28 cellular contexts compared by ENCODE assay signal in the genomic region with DNA sequence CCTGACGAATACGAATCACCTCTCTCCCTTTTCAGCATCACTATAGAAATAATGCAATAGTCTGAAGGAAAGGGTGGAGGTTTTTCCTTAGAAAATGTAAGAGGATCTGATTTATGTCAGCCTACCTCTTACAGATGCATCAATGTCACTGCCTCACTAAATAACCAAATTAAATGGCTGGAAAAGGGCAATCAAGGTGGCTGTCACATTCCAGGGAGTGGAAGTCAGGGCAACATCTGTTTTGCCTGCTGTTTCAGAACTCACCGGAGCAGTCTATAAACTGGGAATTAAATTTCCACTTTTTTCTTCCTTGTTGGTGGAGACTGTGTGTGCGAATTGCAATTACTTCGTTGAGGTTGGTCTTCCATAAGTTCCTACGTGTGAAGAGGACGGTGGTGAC.
"Had no signal": no experiment of that assay in that cellular context is flagged by ENCODE, and none has a peak within 500 bp of the region (broad histone marks: within the 10 kb centered on the region; RNA-seq: fewer than 3 reads in every experiment).

No MANE protein-coding gene starts in this region.

- H3K36me3 ChIP-seq: adrenal gland, ascending aorta, breast epithelium, cardiac muscle cell, heart left ventricle had no signal

- H3K4me1 ChIP-seq: ascending aorta, breast epithelium, heart left ventricle had no signal

- H3K9me3 ChIP-seq: adrenal gland, ascending aorta, breast epithelium had no signal

- DNase-seq: activated CD4-positive, alpha-beta memory T cell treated with anti-CD3 and anti-CD28 coated beads for 36 hours; activated CD4-positive, alpha-beta T cell treated with anti-CD3 and anti-CD28 coated beads for 36 hours; activated CD4-positive, alpha-beta T cell treated with anti-CD3 and anti-CD28 coated beads, Interleukin-2, amount 10 ng/mL, durations not matched to agents 24 days and 14 days; activated CD4-positive, CD25-positive, alpha-beta regulatory T cell; activated CD4-positive, CD25-positive, alpha-beta regulatory T cell treated with anti-CD3 and anti-CD28 coated beads, Interleukin-2, amount 50 U/mL, for 72 hours; activated CD8-positive, alpha-beta memory T cell treated with anti-CD3 and anti-CD28 coated beads, Interleukin-2, amount 10 ng/mL, durations not matched to agents 7 days and 5 days; activated CD8-positive, alpha-beta memory T cell treated with anti-CD3 and anti-CD28 coated beads, Interleukin-2, amount 50 U/mL, for 4 hours; activated CD8-positive, alpha-beta T cell treated with anti-CD3 and anti-CD28 coated beads, Interleukin-2, amount 10 ng/mL, durations not matched to agents 7 days and 5 days; activated effector memory CD4-positive, alpha-beta T cell treated with anti-CD3 and anti-CD28 coated beads, Interleukin-2, amount 50 U/mL, for 16 hours; activated naive CD4-positive, alpha-beta T cell treated with anti-CD3 and anti-CD28 coated beads for 36 hours; activated naive CD8-positive, alpha-beta T cell treated with anti-CD3 and anti-CD28 coated beads for 36 hours; activated naive CD8-positive, alpha-beta T cell treated with anti-CD3 and anti-CD28 coated beads, Interleukin-2, amount 50 U/mL, for 24 hours; activated T-cell treated with anti-CD3 and anti-CD28 coated beads, Interleukin-2, amount 50 U/mL, for 1 hour; activated T-cell treated with anti-CD3 and anti-CD28 coated beads, Interleukin-2, amount 50 U/mL, for 48 hours; adrenal gland; central memory CD4-positive, alpha-beta T cell; cerebellar nuclear complex; dorsolateral prefrontal cortex; effector memory CD4-positive, alpha-beta T cell; endodermal cell; foreskin fibroblast; heart left ventricle; T-helper 2 cell had no signal

- ATAC-seq: activated CD4-positive, alpha-beta T cell treated with anti-CD3 and anti-CD28 coated beads for 36 hours; activated CD8-positive, alpha-beta memory T cell treated with anti-CD3 and anti-CD28 coated beads, Interleukin-2, amount 10 ng/mL, durations not matched to agents 7 days and 5 days; activated CD8-positive, alpha-beta T cell treated with anti-CD3 and anti-CD28 coated beads, Interleukin-2, amount 10 ng/mL, durations not matched to agents 7 days and 5 days; activated naive CD8-positive, alpha-beta T cell treated with anti-CD3 and anti-CD28 coated beads, Interleukin-2, amount 50 U/mL, for 24 hours; esophagus mucosa; heart left ventricle had no signal

- H3K27me3 ChIP-seq: adrenal gland, ascending aorta, breast epithelium, cardiac muscle cell, dorsolateral prefrontal cortex, heart left ventricle had no signal

- H3K27ac ChIP-seq: adrenal gland, ascending aorta, breast epithelium, cardiac muscle cell, coronary artery, dorsolateral prefrontal cortex, heart left ventricle had no signal

- H3K4me3 ChIP-seq: adrenal gland, ascending aorta, breast epithelium, cardiac muscle cell, coronary artery, dorsolateral prefrontal cortex, heart left ventricle had no signal
